40 cellular contexts compared by ENCODE assay signal in genomic region chr11:56740886-56741285, GRCh38. TPM values are rescaled to one million over a fixed set of nuclear protein-coding genes. Genes with fewer than 3 reads are reported as not detected.
"Had no signal": no experiment of that assay in that cellular context is flagged by ENCODE, and none has a peak within 500 bp of the region (broad histone marks: within the 10 kb centered on the region; RNA-seq: fewer than 3 reads in every experiment).

No MANE protein-coding gene starts in this region.

- FAIRE-seq: astrocyte had no signal

- H3K27me3 ChIP-seq: adrenal gland, ascending aorta, body of pancreas, brain microvascular endothelial cell, breast epithelium, cardiac muscle cell had no signal

- H3K4me1 ChIP-seq: adrenal gland, ascending aorta, body of pancreas, breast epithelium had no signal

- H3K9me3 ChIP-seq: adrenal gland, ascending aorta, body of pancreas, breast epithelium had no signal

- ATAC-seq: activated naive CD4-positive, alpha-beta T cell treated with anti-CD3 and anti-CD28 coated beads, Interleukin-2, amount 50 U/mL, for 72 hours; activated naive CD8-positive, alpha-beta T cell treated with anti-CD3 and anti-CD28 coated beads, Interleukin-2, amount 50 U/mL, for 24 hours; activated T-cell treated with anti-CD3 and anti-CD28 coated beads, Interleukin-2, amount 50 U/mL, for 4 hours; activated T-cell treated with anti-CD3 and anti-CD28 coated beads, Interleukin-2, amount 50 U/mL, for 72 hours; activated T-helper 17 cell treated with anti-CD3 and anti-CD28 coated beads, Interleukin-2, amount 50 U/mL, for 72 hours; body of pancreas had no signal

- H3K27ac ChIP-seq: adrenal gland, ascending aorta, body of pancreas, brain microvascular endothelial cell, breast epithelium, cardiac muscle cell had no signal

- H3K36me3 ChIP-seq: adrenal gland, ascending aorta, brain microvascular endothelial cell, breast epithelium, cardiac muscle cell had no signal

- DNase-seq: activated effector memory CD4-positive, alpha-beta T cell treated with anti-CD3 and anti-CD28 coated beads, Interleukin-2, amount 50 U/mL, for 16 hours; activated effector memory CD4-positive, alpha-beta T cell treated with Interleukin-2 at 50 U/mL for 16 hours; activated gamma-delta T cell; activated gamma-delta T cell treated with Interleukin-2 at 50 U/mL for 16 hours; activated naive CD4-positive, alpha-beta T cell; activated naive CD4-positive, alpha-beta T cell treated with anti-CD3 and anti-CD28 coated beads for 36 hours; activated naive CD4-positive, alpha-beta T cell treated with anti-CD3 and anti-CD28 coated beads, Interleukin-2, amount 10 ng/mL, durations not matched to agents 7 days and 5 days; activated naive CD4-positive, alpha-beta T cell treated with anti-CD3 and anti-CD28 coated beads, Interleukin-2, amount 50 U/mL, for 16 hours; activated naive CD4-positive, alpha-beta T cell treated with Interleukin-2 at 50 U/mL for 16 hours; activated naive CD8-positive, alpha-beta T cell treated with anti-CD3 and anti-CD28 coated beads for 36 hours; activated naive CD8-positive, alpha-beta T cell treated with anti-CD3 and anti-CD28 coated beads, Interleukin-2, amount 10 ng/mL, durations not matched to agents 7 days and 5 days; activated naive CD8-positive, alpha-beta T cell treated with anti-CD3 and anti-CD28 coated beads, Interleukin-2, amount 50 U/mL, for 24 hours; activated T-cell treated with anti-CD3 and anti-CD28 coated beads, Interleukin-2, amount 50 U/mL, for 1 hour; activated T-cell treated with anti-CD3 and anti-CD28 coated beads, Interleukin-2, amount 50 U/mL, for 24 hours; activated T-cell treated with anti-CD3 and anti-CD28 coated beads, Interleukin-2, amount 50 U/mL, for 4 hours; activated T-cell treated with anti-CD3 and anti-CD28 coated beads, Interleukin-2, amount 50 U/mL, for 48 hours; activated T-cell treated with anti-CD3 and anti-CD28 coated beads, Interleukin-2, amount 50 U/mL, for 72 hours; adrenal gland; amniotic stem cell; amygdala; anterior cingulate cortex; aorta; body of pancreas; brain microvascular endothelial cell; caudate nucleus; central memory CD4-positive, alpha-beta T cell; cerebellar nuclear complex had no signal

- H3K4me3 ChIP-seq: adrenal gland, ascending aorta, body of pancreas, breast epithelium, cardiac muscle cell had no signal

RNA-seq across cellular contexts. Expression of gene OR9G4, which starts 7.6 kb away (rescaled TPM):
- total RNA-seq: activated naive CD4-positive, alpha-beta T cell treated with anti-CD3 and anti-CD28 coated beads for 36 hours; activated naive CD4-positive, alpha-beta T cell treated with anti-CD3 and anti-CD28 coated beads, Interleukin-2, amount 50 U/mL, for 72 hours; activated naive CD8-positive, alpha-beta T cell treated with anti-CD3 and anti-CD28 coated beads for 36 hours; activated naive CD8-positive, alpha-beta T cell treated with anti-CD3 and anti-CD28 coated beads, Interleukin-2, amount 10 ng/mL, durations not matched to agents 7 days and 5 days; activated T-cell treated with anti-CD3 and anti-CD28 coated beads, Interleukin-2, amount 50 U/mL, for 4 hours; activated T-cell treated with anti-CD3 and anti-CD28 coated beads, Interleukin-2, amount 50 U/mL, for 72 hours; activated T-helper 1 cell treated with anti-CD3 and anti-CD28 coated beads, Interleukin-12 subunit alpha, Interleukin-12 subunit beta, Interleukin-2, Interleukin-4 antibody, amounts not matched to agents 30 ng/mL and 10 ng/mL and 1 ng/mL, durations not matched to agents 14 hours and 24 hours and 36 hours; activated T-helper 17 cell treated with anti-CD3 and anti-CD28 coated beads, Interleukin-2, amount 50 U/mL, for 72 hours; activated T-helper 2 cell treated with anti-CD3 and anti-CD28 coated beads, Interferon-gamma antibody, Interleukin-2, Interleukin-4, amounts not matched to agents 10 μg/mL and 5 μg/mL and 100 μg/mL, durations not matched to agents 14 hours and 24 hours and 36 hours; adrenal gland; aorta; ascending aorta; astrocyte; body of pancreas; breast epithelium; bronchial epithelial cell; cardiac muscle cell; cardiac septum; cerebellum; chondrocyte had no signal
- polyA plus RNA-seq: adipose tissue, adrenal gland, aorta, cardiac muscle cell had no signal

RNA-seq across cellular contexts. Expression of gene OR9G1, which starts 42.0 kb away (rescaled TPM):
- total RNA-seq: activated naive CD4-positive, alpha-beta T cell treated with anti-CD3 and anti-CD28 coated beads for 36 hours; activated naive CD4-positive, alpha-beta T cell treated with anti-CD3 and anti-CD28 coated beads, Interleukin-2, amount 50 U/mL, for 72 hours; activated naive CD8-positive, alpha-beta T cell treated with anti-CD3 and anti-CD28 coated beads for 36 hours; activated naive CD8-positive, alpha-beta T cell treated with anti-CD3 and anti-CD28 coated beads, Interleukin-2, amount 10 ng/mL, durations not matched to agents 7 days and 5 days; activated T-cell treated with anti-CD3 and anti-CD28 coated beads, Interleukin-2, amount 50 U/mL, for 4 hours; activated T-cell treated with anti-CD3 and anti-CD28 coated beads, Interleukin-2, amount 50 U/mL, for 72 hours; activated T-helper 1 cell treated with anti-CD3 and anti-CD28 coated beads, Interleukin-12 subunit alpha, Interleukin-12 subunit beta, Interleukin-2, Interleukin-4 antibody, amounts not matched to agents 30 ng/mL and 10 ng/mL and 1 ng/mL, durations not matched to agents 14 hours and 24 hours and 36 hours; activated T-helper 17 cell treated with anti-CD3 and anti-CD28 coated beads, Interleukin-2, amount 50 U/mL, for 72 hours; activated T-helper 2 cell treated with anti-CD3 and anti-CD28 coated beads, Interferon-gamma antibody, Interleukin-2, Interleukin-4, amounts not matched to agents 10 μg/mL and 5 μg/mL and 100 μg/mL, durations not matched to agents 14 hours and 24 hours and 36 hours; adrenal gland; aorta; ascending aorta; astrocyte; body of pancreas; breast epithelium; bronchial epithelial cell; cardiac muscle cell; cardiac septum; cerebellum; chondrocyte had no signal
- polyA plus RNA-seq: adipose tissue, adrenal gland, aorta, cardiac muscle cell had no signal
